ENCODE assay signal across 19 cellular contexts in genomic region chr14:61266436-61267220, GRCh38. TPM values are rescaled to one million over a fixed set of nuclear protein-coding genes. Genes with fewer than 3 reads are reported as not detected.
DNase-seq lines count a peak whose midpoint lies in the region; ATAC-seq and TF ChIP-seq lines count a peak whose summit lies in the region.
"Had no signal": no experiment of that assay in that cellular context is flagged by ENCODE, and none has a peak within 500 bp of the region (broad histone marks: within the 10 kb centered on the region; RNA-seq: fewer than 3 reads in every experiment).

No MANE protein-coding gene starts in this region.

- no peak overlapping the region for H3K4me2 ChIP-seq in PC-9

- no peaks in the 10 kb centered on the region for H3K9me3 ChIP-seq in PC-9 (ENCODE audit: insufficient read depth, low read depth)

- ATAC-seq in sciatic nerve (peak; percentile 6), HG02884 (IDR thresholded peaks at IDR 0.05; ENCODE audit: unreplicated experiment) (no peak)
- ATAC-seq: PC-3 had no signal

- H3K4me1 ChIP-seq in PC-9 (replicated peaks; ENCODE audit: insufficient read depth) = no peaks in the 10 kb centered on the region

- 0 out of 2 replicates have a peak overlapping the region, but pooled peaks have one; percentile 13 for H2AFZ ChIP-seq in PC-9

- H3K79me2 ChIP-seq in PC-9 (ENCODE audit: low read depth) = no peaks in the 10 kb centered on the region

- H3K36me3 ChIP-seq in PC-9 (ENCODE audit: low read depth) = no peaks in the 10 kb centered on the region

- H3K27ac ChIP-seq in PC-9 = no peak overlapping the region
- H3K27ac ChIP-seq: RWPE1 had no signal

- H3K4me3 ChIP-seq in PC-9 = no peak overlapping the region

- DNase-seq in GM03348 (ENCODE audit: low spot score) = peak; percentile 33
- no peak for DNase-seq in PC-9
- peak; percentile 23 for DNase-seq in fibroblast of peridontal ligament (ENCODE audit: extremely low read depth)
- DNase-seq in sciatic nerve (ENCODE audit: low spot score) = no peak
- DNase-seq in activated gamma-delta T cell treated with Interleukin-2 at 50 U/mL for 16 hours = no peak
- no peak for DNase-seq in COLO829 (ENCODE audit: low spot score)
- DNase-seq: ACHN, DMS79 treated with DMSO at 0.1 percent for 48 hours, HCEC 1CT, NCI-H187, NCI-H2107, NCI-H226, NCI-H524, SIG-M5 had no signal

- H4K20me1 ChIP-seq in PC-9 (ENCODE audit: insufficient read depth) = no peaks in the 10 kb centered on the region

- CTCF ChIA-PET in PC-9 (lab: Charles Lee) = interaction anchor here (0.6 kb wide), 1 partner anchor 480 kb away, joined by 6 read pairs; no protein-coding TSS in a partner anchor

- H3K27me3 ChIP-seq in PC-9 (ENCODE audit: insufficient read depth, low read depth) = no peaks in the 10 kb centered on the region

- intact Hi-C loops in PC-9 (cut with micrococcal nuclease; ENCODE audit: unreplicated experiment) (loop anchor here (5.0 kb wide), 1 partner anchor 639 kb away; no protein-coding TSS in a partner anchor), sciatic nerve (cut with DNase I) (no loop called here)

- POLR2A ChIA-PET in PC-9 (lab: Charles Lee; ENCODE audit: unreplicated experiment) = no interaction called here

- no peaks in the 10 kb centered on the region for H3K9me2 ChIP-seq in PC-9 (ENCODE audit: insufficient read depth)

- TF ChIP-seq CTCF in PC-9 (conservative IDR thresholded peaks at IDR 0.05) = no peak

- BruUV-seq in PC-9 (replicated peaks; lab: Mats Ljungman, UMichigan) = no TSS peak

- peaks cover 6% of the 10 kb centered on the region; the same call in 1 of the 2 replicates for H3F3A ChIP-seq in PC-9 (ENCODE audit: insufficient read depth, low read depth)

RNA-seq across cellular contexts. Expression of gene TMEM30B, which starts 14.5 kb away (rescaled TPM):
- total RNA-seq in PC-9 (2021) (15.2 and 19.6 TPM in 2 replicates), sciatic nerve (50.1 TPM)
- total RNA-seq: G401, M059J had no signal

RNA-seq across cellular contexts. Expression of gene PRKCH, which starts 54.8 kb away (rescaled TPM):
- total RNA-seq in PC-9 (2021) (32.4 and 49.8 TPM in 2 replicates), sciatic nerve (52.9 TPM)
- total RNA-seq: G401 had no signal

Comparison
In these comparisons a context has a peak if more than half of its experiments do, and no peak if none do; other contexts are left out.
1. DNase-seq: peak in GM03348 (single experiment) and fibroblast of peridontal ligament (single experiment); none in PC-9 (0 of 2), sciatic nerve (single experiment), activated gamma-delta T cell treated with Interleukin-2 at 50 U/mL for 16 hours (single experiment) and COLO829 (single experiment).